8 cellular contexts compared by ENCODE assay signal in the genomic region with DNA sequence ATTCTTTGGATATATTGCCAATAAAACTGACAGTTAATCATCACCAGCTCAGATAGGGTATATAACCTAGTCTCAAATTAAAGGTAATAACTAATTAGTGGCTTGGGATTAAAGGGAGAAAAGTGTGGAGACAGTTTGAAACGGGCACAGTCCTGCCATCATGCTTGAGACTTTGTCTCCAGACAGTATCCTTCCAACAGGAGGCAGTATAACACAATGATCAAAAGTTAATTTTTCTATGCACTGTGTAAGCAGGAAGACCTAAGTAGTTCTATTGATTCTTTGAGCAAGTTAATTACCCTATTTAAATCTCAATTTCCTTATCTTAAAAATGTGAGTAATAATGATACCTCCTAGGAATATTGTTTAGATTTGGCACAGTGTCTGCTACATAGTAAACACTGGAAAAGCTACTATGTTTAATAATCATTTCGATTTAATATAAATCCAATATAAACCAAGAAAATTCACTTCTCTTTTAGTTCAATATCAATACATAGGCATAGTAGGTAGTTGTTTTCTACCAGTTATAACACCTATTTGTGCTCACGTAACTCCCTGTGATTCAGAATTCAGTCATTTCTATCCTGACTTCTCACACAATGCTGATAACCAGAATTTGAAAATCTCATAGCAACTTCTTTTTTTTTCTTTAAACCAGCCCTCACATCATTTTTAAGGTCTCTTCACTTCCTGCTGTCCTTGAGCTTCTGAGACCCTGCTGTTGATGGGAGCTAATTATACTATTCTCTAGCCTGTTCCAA. TPM values are rescaled to one million over a fixed set of nuclear protein-coding genes. Genes with fewer than 3 reads are reported as not detected.
A peak's percentile ranks its signal among the peaks of the same experiment; 100 is the strongest.
DNase-seq lines count a peak whose midpoint lies in the region; ATAC-seq and TF ChIP-seq lines count a peak whose summit lies in the region.

No MANE protein-coding gene starts in this region.

- no peak overlapping the region for H3K4me2 ChIP-seq in PC-9

- no peaks in the 10 kb centered on the region for H3K9me2 ChIP-seq in PC-9 (ENCODE audit: insufficient read depth)

- H3K4me3 ChIP-seq in PC-9 = no peak overlapping the region
- no peak overlapping the region for H3K4me3 ChIP-seq in endodermal cell (ENCODE audit: low read length)
- H3K4me3 ChIP-seq in mucosa of descending colon = no peak overlapping the region

- H3K27me3 ChIP-seq in PC-9 (ENCODE audit: insufficient read depth, low read depth) (no peaks in the 10 kb centered on the region), endodermal cell (ENCODE audit: control insufficient read depth, insufficient read depth, low read length, poor library complexity, severe bottlenecking) (no peaks in the 10 kb centered on the region)

- WGBS in endodermal cell (ENCODE audit: insufficient coverage in 1 of 2, insufficient read length in 1 of 2), 2 experiments = 70 to 100% methylated on average over 1 to 3 of the region's 3 CpGs

- H3K79me2 ChIP-seq in PC-9 (ENCODE audit: low read depth) = no peaks in the 10 kb centered on the region

- no peak overlapping the region for H3K9ac ChIP-seq in endodermal cell (ENCODE audit: extremely low read depth, low read length, poor library complexity, severe bottlenecking)

- H3K27ac ChIP-seq in PC-9 = no peak overlapping the region
- H3K27ac ChIP-seq in endodermal cell (ENCODE audit: low read depth, low read length) = no peak overlapping the region

- peaks cover 3% of the 10 kb centered on the region for H3K36me3 Mint-ChIP-seq in endodermal cell (ENCODE audit: low read depth)

- CTCF ChIA-PET in PC-9 (lab: Charles Lee) = no interaction called here

- no peaks in the 10 kb centered on the region for H3K36me3 ChIP-seq in PC-9 (ENCODE audit: low read depth)
- no peaks in the 10 kb centered on the region for H3K36me3 ChIP-seq in endodermal cell (ENCODE audit: control insufficient read depth, insufficient read depth, low read length)
- no peaks in the 10 kb centered on the region for H3K36me3 ChIP-seq in mucosa of descending colon (ENCODE audit: low read depth)

- DNase-seq in DMS53 (lab: John Stamatoyannopoulos, UW) (peak; percentile 71), PC-9 (no peak), endodermal cell (no peak), mucosa of descending colon (no peak), A172 (ENCODE audit: low spot score) (no peak)

- intact Hi-C loops in PC-9 (cut with micrococcal nuclease; ENCODE audit: unreplicated experiment) = no loop called here
- intact Hi-C loops in mucosa of descending colon (cut with DNase I, micrococcal nuclease) = loop anchor here (2.0 to 10.0 kb wide), 2 partner anchors 54 to 58 kb away; a partner anchor contains a TSS

- no peaks in the 10 kb centered on the region for H3K27me3 Mint-ChIP-seq in endodermal cell (ENCODE audit: insufficient read depth)

- no peak overlapping the region for H2AFZ ChIP-seq in PC-9

- TF ChIP-seq CTCF in PC-9 (conservative IDR thresholded peaks at IDR 0.05) (peak; percentile 61), endodermal cell (conservative IDR thresholded peaks at IDR 0.05) (peak; percentile 87), mucosa of descending colon (IDR thresholded peaks at IDR 0.05) (peak; percentile 44)

- no peak overlapping the region for H3K27ac Mint-ChIP-seq in endodermal cell

- H3K9me3 ChIP-seq in PC-9 (ENCODE audit: insufficient read depth, low read depth) (no peaks in the 10 kb centered on the region), endodermal cell (ENCODE audit: control insufficient read depth, low read length) (no peaks in the 10 kb centered on the region), mucosa of descending colon (no peaks in the 10 kb centered on the region)

- H3K4me1 ChIP-seq in PC-9 (replicated peaks; ENCODE audit: insufficient read depth) = 0 out of 2 replicates have a peak, but pooled peaks cover 6% of the 10 kb centered on the region
- no peaks in the 10 kb centered on the region for H3K4me1 ChIP-seq in endodermal cell (ENCODE audit: control insufficient read depth, insufficient read depth, low read length)
- peaks cover 7% of the 10 kb centered on the region for H3K4me1 ChIP-seq in mucosa of descending colon (ENCODE audit: low read depth)

- no peaks in the 10 kb centered on the region for H4K20me1 ChIP-seq in PC-9 (ENCODE audit: insufficient read depth)

- no peak overlapping the region for H3K4me3 Mint-ChIP-seq in endodermal cell

- no peaks in the 10 kb centered on the region for H3K9me3 Mint-ChIP-seq in endodermal cell

- no peaks in the 10 kb centered on the region for H3F3A ChIP-seq in PC-9 (ENCODE audit: insufficient read depth, low read depth)

- ATAC-seq in GM19035 (IDR thresholded peaks at IDR 0.05; ENCODE audit: unreplicated experiment) (peak; percentile 41), HG03439 (IDR thresholded peaks at IDR 0.05; ENCODE audit: unreplicated experiment) (peak; percentile 48), mucosa of descending colon (peak; percentile 91), HG03460 (IDR thresholded peaks at IDR 0.05; ENCODE audit: unreplicated experiment) (no peak)

- no peaks in the 10 kb centered on the region for H3K4me1 Mint-ChIP-seq in endodermal cell

- POLR2A ChIA-PET in PC-9 (lab: Charles Lee; ENCODE audit: unreplicated experiment) = interaction anchor here (0.6 kb wide), 1 partner anchor 392 kb away, joined by 6 read pairs; no protein-coding TSS in a partner anchor

- no TSS peak for BruUV-seq in PC-9 (replicated peaks; lab: Mats Ljungman, UMichigan)

RNA-seq across cellular contexts. Expression of a gene that starts 53.7 kb away (rescaled TPM):
- 3.2 and 3.7 TPM in 2 replicates for total RNA-seq in PC-9 (2021)
- total RNA-seq in endodermal cell = 1 to 10 TPM; 7.2 to 9.0 TPM
- 2.0 TPM for polyA plus RNA-seq in endodermal cell (2013, experiment 1 of 2)
- 3.0 TPM for polyA plus RNA-seq in endodermal cell (2013, experiment 2 of 2)
- 10 to 100 TPM; 19.3 to 49.6 (median 41.9) TPM for total RNA-seq in mucosa of descending colon
- total RNA-seq in A172 (2014; rRNA removed; shearing (Covaris generic)) = 8.0 and 8.1 TPM in 2 replicates

RNA-seq across cellular contexts. Expression of a gene that starts 54.9 kb away (rescaled TPM):
- total RNA-seq in PC-9 (2021) (11.5 and 13.6 TPM in 2 replicates), endodermal cell (10 to 100 TPM; 22.3 to 36.1 TPM), mucosa of descending colon (10 to 100 TPM; 20.3 to 24.5 (median 24.1) TPM)
- polyA plus RNA-seq in endodermal cell (2013, experiment 1 of 2) = 23.8 TPM
- 21.6 TPM for polyA plus RNA-seq in endodermal cell (2013, experiment 2 of 2)
- total RNA-seq in A172 (2014; rRNA removed; shearing (Covaris generic)) = 14.5 and 18.4 TPM in 2 replicates
